In the genomic region with DNA sequence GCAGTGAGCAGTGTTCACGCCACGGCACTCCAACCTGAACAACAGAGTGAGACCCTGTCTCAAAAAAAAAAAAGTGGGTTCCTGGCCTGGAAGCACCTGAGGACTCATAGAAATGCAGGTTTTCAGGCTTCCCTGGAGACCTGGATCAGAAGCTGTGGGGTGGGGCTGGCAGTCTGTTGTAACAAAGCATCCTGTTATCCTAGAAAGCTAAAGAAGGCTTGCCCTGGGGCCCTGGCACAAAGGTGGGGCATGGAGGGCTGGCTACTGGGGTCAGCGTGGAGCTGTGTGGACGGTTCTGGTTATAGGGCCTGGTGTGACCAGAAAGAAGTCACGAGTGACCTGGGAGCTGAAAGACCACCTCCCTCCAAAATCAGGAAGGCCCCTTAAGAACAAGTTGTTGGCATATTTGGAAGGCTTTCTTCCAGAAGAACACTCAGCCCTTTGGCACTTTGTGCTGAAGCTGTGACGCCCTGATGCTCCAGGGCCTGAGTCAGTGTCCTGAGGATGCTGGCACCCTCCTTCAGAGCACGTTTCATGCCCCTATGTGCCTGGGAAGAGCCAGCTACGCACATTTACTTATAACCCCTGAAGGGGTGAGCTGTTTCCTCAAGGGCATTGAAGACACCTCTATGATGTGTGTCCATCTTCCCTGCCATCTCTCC, we compare ENCODE assay signal across 12 cellular contexts. TPM values are rescaled to one million over a fixed set of nuclear protein-coding genes. Genes with fewer than 3 reads are reported as not detected.
A peak's percentile ranks its signal among the peaks of the same experiment; 100 is the strongest.
DNase-seq lines count a peak whose midpoint lies in the region; ATAC-seq and TF ChIP-seq lines count a peak whose summit lies in the region.
"Had no signal": no experiment of that assay in that cellular context is flagged by ENCODE, and none has a peak within 500 bp of the region (broad histone marks: within the 10 kb centered on the region; RNA-seq: fewer than 3 reads in every experiment).

No MANE protein-coding gene starts in this region.

- H3K36me3 ChIP-seq in duodenal mucosa (ENCODE audit: control insufficient read depth in 1 of 2, insufficient read depth in 2 of 2, low read length in 2 of 2) (peaks cover 0 to 5% of the 10 kb centered on the region in 2 donors), mucosa of descending colon (ENCODE audit: low read depth) (no peaks in the 10 kb centered on the region), suprapubic skin (no peaks in the 10 kb centered on the region)

- H3K4me3 Mint-ChIP-seq in glutamatergic neuron (ENCODE audit: unreplicated experiment) (no peak overlapping the region), progenitor cell of endocrine pancreas (ENCODE audit: low read depth) (no peak overlapping the region), osteocyte (ENCODE audit: unreplicated experiment) (no peak overlapping the region)
- H3K4me3 Mint-ChIP-seq: activated naive CD4-positive, alpha-beta T cell treated with anti-CD3 and anti-CD28 coated beads for 36 hours; CD4-positive, alpha-beta T cell had no signal

- peaks cover 0 to 3% of the 10 kb centered on the region in 2 donors for H3K4me1 ChIP-seq in duodenal mucosa (ENCODE audit: control insufficient read depth in 1 of 2, insufficient read depth in 2 of 2, low read length in 2 of 2)
- H3K4me1 ChIP-seq in mucosa of descending colon (ENCODE audit: low read depth) = no peaks in the 10 kb centered on the region
- peaks cover 54% of the 10 kb centered on the region for H3K4me1 ChIP-seq in suprapubic skin

- no peak overlapping the region for H3K9ac ChIP-seq in duodenal mucosa (ENCODE audit: low read depth in 1 of 2, low read length in 2 of 2)

- TF ChIP-seq CTCF in mucosa of descending colon (IDR thresholded peaks at IDR 0.05) = no peak
- TF ChIP-seq CTCF in suprapubic skin (IDR thresholded peaks at IDR 0.05) = no peak
- TF ChIP-seq CTCF in glutamatergic neuron (IDR thresholded peaks at IDR 0.05; ENCODE audit: partially characterized antibody, unreplicated experiment) = no peak
- TF ChIP-seq CTCF in progenitor cell of endocrine pancreas (IDR thresholded peaks at IDR 0.05; ENCODE audit: unreplicated experiment) = no peak
- no peak for TF ChIP-seq CTCF in osteocyte (IDR thresholded peaks at IDR 0.05)

- H3K9me3 ChIP-seq in duodenal mucosa (ENCODE audit: control insufficient read depth in 1 of 2, low read length in 2 of 2) (no peaks in the 10 kb centered on the region), mucosa of descending colon (no peaks in the 10 kb centered on the region), suprapubic skin (no peaks in the 10 kb centered on the region)

- H3K36me3 Mint-ChIP-seq in glutamatergic neuron (ENCODE audit: unreplicated experiment) = peaks cover 6% of the 10 kb centered on the region
- H3K36me3 Mint-ChIP-seq in progenitor cell of endocrine pancreas (ENCODE audit: insufficient read depth) = no peaks in the 10 kb centered on the region
- H3K36me3 Mint-ChIP-seq in osteocyte (ENCODE audit: unreplicated experiment) = no peaks in the 10 kb centered on the region

- intact Hi-C loops in mucosa of descending colon (cut with DNase I, micrococcal nuclease) = no loop called here

- H3K27ac Mint-ChIP-seq in glutamatergic neuron (ENCODE audit: unreplicated experiment) = no peak overlapping the region
- H3K27ac Mint-ChIP-seq in progenitor cell of endocrine pancreas = no peak overlapping the region
- H3K27ac Mint-ChIP-seq in osteocyte (ENCODE audit: unreplicated experiment) = no peak overlapping the region
- H3K27ac Mint-ChIP-seq: activated naive CD4-positive, alpha-beta T cell treated with anti-CD3 and anti-CD28 coated beads for 36 hours; CD4-positive, alpha-beta T cell had no signal

- ATAC-seq in mucosa of descending colon = peak; percentile 4

- H3K9me3 Mint-ChIP-seq in glutamatergic neuron (ENCODE audit: unreplicated experiment) = peaks cover 3% of the 10 kb centered on the region
- H3K9me3 Mint-ChIP-seq in progenitor cell of endocrine pancreas (ENCODE audit: low read depth) = no peaks in the 10 kb centered on the region
- no peaks in the 10 kb centered on the region for H3K9me3 Mint-ChIP-seq in osteocyte (ENCODE audit: unreplicated experiment)
- H3K9me3 Mint-ChIP-seq: activated naive CD4-positive, alpha-beta T cell treated with anti-CD3 and anti-CD28 coated beads for 36 hours; CD4-positive, alpha-beta T cell had no signal

- TF ChIP-seq POLR2A in suprapubic skin (IDR thresholded peaks at IDR 0.05) = no peak

- H3K4me3 ChIP-seq in duodenal mucosa (ENCODE audit: low read depth in 1 of 2, low read length in 2 of 2) (no peak overlapping the region), mucosa of descending colon (no peak overlapping the region), suprapubic skin (no peak overlapping the region)

- peak overlapping the region; percentile 67 for H3K27ac ChIP-seq in duodenal mucosa (ENCODE audit: low read depth, low read length)
- H3K27ac ChIP-seq in suprapubic skin = peak overlapping the region; percentile 75

- H3K27me3 Mint-ChIP-seq in glutamatergic neuron (ENCODE audit: unreplicated experiment) = peaks cover 4% of the 10 kb centered on the region
- peaks cover 51% of the 10 kb centered on the region for H3K27me3 Mint-ChIP-seq in progenitor cell of endocrine pancreas
- H3K27me3 Mint-ChIP-seq in osteocyte (ENCODE audit: unreplicated experiment) = no peaks in the 10 kb centered on the region

- H3K27me3 ChIP-seq in duodenal mucosa (ENCODE audit: control insufficient read depth in 1 of 2, insufficient read depth in 2 of 2, low read length in 2 of 2) = peaks cover 4 to 18% of the 10 kb centered on the region in 2 donors
- no peaks in the 10 kb centered on the region for H3K27me3 ChIP-seq in suprapubic skin

- WGBS in suprapubic skin = 81% methylated on average over 7 of the region's 8 CpGs

- DNase-seq in HCEC 1CT (peak; percentile 56), mucosa of descending colon (no peak), suprapubic skin (ENCODE audit: low spot score in 2 of 2) (no peak), glutamatergic neuron (no peak), progenitor cell of endocrine pancreas (ENCODE audit: low spot score, unreplicated experiment) (no peak), osteocyte (ENCODE audit: extremely low spot score, unreplicated experiment) (no peak)
- DNase-seq in activated CD8-positive, alpha-beta memory T cell treated with anti-CD3 and anti-CD28 coated beads for 24 hours = no peak
- DNase-seq: activated naive CD4-positive, alpha-beta T cell treated with anti-CD3 and anti-CD28 coated beads for 36 hours; CD4-positive, alpha-beta T cell; Karpas-422; NCI-H187 had no signal

- H3K4me1 Mint-ChIP-seq in glutamatergic neuron (ENCODE audit: low read depth, unreplicated experiment) = peaks cover 21% of the 10 kb centered on the region
- no peaks in the 10 kb centered on the region for H3K4me1 Mint-ChIP-seq in progenitor cell of endocrine pancreas (ENCODE audit: low read depth)
- peaks cover 29% of the 10 kb centered on the region for H3K4me1 Mint-ChIP-seq in osteocyte (ENCODE audit: unreplicated experiment)

- peak; percentile 53 for TF ChIP-seq EP300 in suprapubic skin (IDR thresholded peaks at IDR 0.05)

RNA-seq across cellular contexts. Expression of gene CRISPLD2, which starts 6.2 kb away (rescaled TPM):
- total RNA-seq in mucosa of descending colon (100 to 1,000 TPM in 1 of 3 donors, 10 to 100 TPM in 2; 10.5 to 114 (median 38.7) TPM), suprapubic skin (100 to 1,000 TPM in 1 of 4 donors, 10 to 100 TPM in 3; 54.9 to 109 (median 63.4) TPM), glutamatergic neuron (ENCODE audit: unreplicated experiment) (9.0 TPM), progenitor cell of endocrine pancreas (10.0 and 11.0 TPM in 2 replicates), osteocyte (3.3 and 3.5 TPM in 2 replicates)
